9 cellular contexts compared by ENCODE assay signal in the genomic region with DNA sequence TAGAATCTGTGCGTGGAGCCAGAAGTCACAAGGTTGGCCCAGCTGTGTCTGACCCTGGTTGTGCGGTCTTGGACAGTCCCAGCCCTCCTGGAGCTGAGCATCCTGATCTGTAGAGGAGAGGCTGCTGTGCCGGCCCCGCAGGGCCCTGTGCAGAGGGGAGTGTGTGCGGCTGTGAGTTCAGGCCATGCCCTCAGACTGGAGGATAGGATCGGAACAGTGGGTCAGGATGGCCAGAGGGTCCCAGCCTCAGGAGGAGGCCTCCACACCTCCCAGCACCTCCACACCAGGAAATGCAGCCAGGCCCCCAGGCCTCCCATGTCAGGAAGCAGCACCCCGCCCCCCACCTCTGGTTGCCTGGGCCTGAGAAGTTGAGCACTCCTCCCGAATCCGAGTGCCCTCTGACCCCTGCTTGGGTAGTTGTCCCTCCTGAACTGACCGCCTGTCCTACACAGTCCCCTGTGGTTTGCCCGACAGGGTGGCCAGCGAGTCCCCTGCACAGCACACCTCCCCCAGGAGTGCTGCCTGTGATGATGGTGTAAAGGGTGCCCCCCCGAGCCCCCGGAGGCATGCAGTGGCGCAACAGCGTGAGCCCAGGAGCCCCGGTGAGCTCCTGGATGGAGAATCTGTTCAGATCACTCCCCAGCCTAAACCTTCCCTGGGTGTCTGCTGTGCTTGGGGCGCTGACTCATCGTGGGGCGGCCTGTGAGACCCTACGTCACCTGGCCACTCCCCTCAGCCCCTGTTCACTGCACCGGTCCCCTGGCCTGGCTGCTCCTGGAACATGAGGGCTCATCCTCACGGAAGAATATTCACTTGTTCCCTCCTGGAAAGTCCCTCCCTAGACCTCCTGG.
DNase-seq lines count a peak whose midpoint lies in the region; ATAC-seq and TF ChIP-seq lines count a peak whose summit lies in the region.
"Had no signal": no experiment of that assay in that cellular context is flagged by ENCODE, and none has a peak within 500 bp of the region (broad histone marks: within the 10 kb centered on the region; RNA-seq: fewer than 3 reads in every experiment).

No MANE protein-coding gene starts in this region.

- in situ Hi-C loops in GM23248 (cut with MboI): no loop called here

- H3K4me2 ChIP-seq in GM23248 (ENCODE audit: unreplicated experiment) (peak overlapping the region; percentile 31), neural progenitor cell (peak overlapping the region; percentile 11)
- H3K4me2 ChIP-seq: KMS-11 had no signal

- no peak overlapping the region for H3K27ac Mint-ChIP-seq in neural progenitor cell

- ATAC-seq in HG02798 (IDR thresholded peaks at IDR 0.05; ENCODE audit: poor library complexity, unreplicated experiment) (no peak), GM19328 (IDR thresholded peaks at IDR 0.05; ENCODE audit: unreplicated experiment) (no peak), HG02763 (IDR thresholded peaks at IDR 0.05; ENCODE audit: unreplicated experiment) (no peak)

- WGBS in GM23248 (ENCODE audit: low coverage in 1 of 2, low lambda C conversion rate in 2 of 2, missing lambda C conversion rate in 2 of 2), 2 experiments: 60% methylated on average over 23 of the region's 23 CpGs

- H3K9me3 ChIP-seq in GM23248 (ENCODE audit: low read depth): no peaks in the 10 kb centered on the region
- H3K9me3 ChIP-seq in effector memory CD4-positive, alpha-beta T cell (ENCODE audit: control insufficient read depth, low read length): no peaks in the 10 kb centered on the region
- H3K9me3 ChIP-seq in neural progenitor cell (ENCODE audit: low read depth): no peaks in the 10 kb centered on the region

- H4K20me1 ChIP-seq in GM23248 (ENCODE audit: insufficient read depth): peaks cover 6% of the 10 kb centered on the region; the same call in 1 of the 2 replicates
- H4K20me1 ChIP-seq in neural progenitor cell (ENCODE audit: low read depth): peaks cover 99% of the 10 kb centered on the region

- H3K4me1 ChIP-seq in GM23248 (ENCODE audit: insufficient read depth) (peaks cover 82% of the 10 kb centered on the region), neural progenitor cell (peaks cover 47% of the 10 kb centered on the region)
- peaks cover 68% of the 10 kb centered on the region for H3K4me1 ChIP-seq in effector memory CD4-positive, alpha-beta T cell (ENCODE audit: control insufficient read depth, insufficient read depth, low read length, poor library complexity, severe bottlenecking)

- peaks cover 52% of the 10 kb centered on the region for H3F3A ChIP-seq in GM23248 (ENCODE audit: insufficient read depth)
- H3F3A ChIP-seq in neural progenitor cell (ENCODE audit: low read depth): peaks cover 17% of the 10 kb centered on the region

- H3K9me3 Mint-ChIP-seq in neural progenitor cell: no peaks in the 10 kb centered on the region

- DNase-seq in GM23248 (peak; percentile 83), SW480 (ENCODE audit: low spot score) (peak; percentile 64), neural progenitor cell (ENCODE audit: low spot score) (peak; percentile 34), NCI-H2171 treated with DMSO at 0.1 percent for 48 hours (lab: John Stamatoyannopoulos, UW) (no peak)
- DNase-seq in effector memory CD4-positive, alpha-beta T cell: no peak

- TF ChIP-seq CTCF in neural progenitor cell (IDR thresholded peaks at IDR 0.05): no peak

- peak overlapping the region; percentile 65 for H3K9ac ChIP-seq in GM23248
- H3K9ac ChIP-seq in neural progenitor cell: no peak overlapping the region
- H3K9ac ChIP-seq: KMS-11 had no signal

- H3K4me3 Mint-ChIP-seq in neural progenitor cell: no peak overlapping the region

- H3K27me3 ChIP-seq in GM23248 (replicated peaks; ENCODE audit: insufficient read depth) (no peaks in the 10 kb centered on the region), neural progenitor cell (no peaks in the 10 kb centered on the region)
- no peaks in the 10 kb centered on the region for H3K27me3 ChIP-seq in effector memory CD4-positive, alpha-beta T cell (replicated peaks; ENCODE audit: control insufficient read depth, insufficient read depth, low read length, poor library complexity, severe bottlenecking)

- peaks cover 54% of the 10 kb centered on the region for H3K4me1 Mint-ChIP-seq in neural progenitor cell

- peak overlapping the region; percentile 75 for H3K27ac ChIP-seq in GM23248
- H3K27ac ChIP-seq in effector memory CD4-positive, alpha-beta T cell (ENCODE audit: insufficient read depth, low read length, poor library complexity, severe bottlenecking): peak overlapping the region; percentile 53
- no peak overlapping the region for H3K27ac ChIP-seq in neural progenitor cell
- H3K27ac ChIP-seq: KMS-11 had no signal

- H2AFZ ChIP-seq in GM23248 (no peak overlapping the region), neural progenitor cell (replicated peaks) (no peak overlapping the region)

- no peaks in the 10 kb centered on the region for H3K9me2 ChIP-seq in GM23248 (ENCODE audit: insufficient read depth)

- H3K36me3 Mint-ChIP-seq in neural progenitor cell: no peaks in the 10 kb centered on the region

- H3K79me2 ChIP-seq in GM23248 (ENCODE audit: insufficient read depth) (peaks cover 89% of the 10 kb centered on the region), neural progenitor cell (ENCODE audit: low read depth) (peaks cover 77% of the 10 kb centered on the region)

- peaks cover 8% of the 10 kb centered on the region for H3K27me3 Mint-ChIP-seq in neural progenitor cell (ENCODE audit: insufficient read depth, low read depth)

- no peaks in the 10 kb centered on the region for H3K36me3 ChIP-seq in GM23248 (ENCODE audit: low read depth)
- H3K36me3 ChIP-seq in effector memory CD4-positive, alpha-beta T cell (ENCODE audit: control insufficient read depth, insufficient read depth, low read length): peaks cover 8% of the 10 kb centered on the region
- H3K36me3 ChIP-seq in neural progenitor cell: no peaks in the 10 kb centered on the region

- H3K4me3 ChIP-seq in GM23248: no peak overlapping the region
- H3K4me3 ChIP-seq in effector memory CD4-positive, alpha-beta T cell (ENCODE audit: insufficient read depth, low read depth, low read length, poor library complexity, severe bottlenecking): no peak overlapping the region
- H3K4me3 ChIP-seq in neural progenitor cell: no peak overlapping the region

Comparison
In these comparisons a context has a peak if more than half of its experiments do, and no peak if none do; other contexts are left out.
1. DNase-seq: peak in GM23248 (single experiment), SW480 (single experiment) and neural progenitor cell (single experiment); none in effector memory CD4-positive, alpha-beta T cell (0 of 3) and NCI-H2171 treated with DMSO at 0.1 percent for 48 hours (single experiment).